ENCODE assay signal across 1 cellular context in the genomic region with DNA sequence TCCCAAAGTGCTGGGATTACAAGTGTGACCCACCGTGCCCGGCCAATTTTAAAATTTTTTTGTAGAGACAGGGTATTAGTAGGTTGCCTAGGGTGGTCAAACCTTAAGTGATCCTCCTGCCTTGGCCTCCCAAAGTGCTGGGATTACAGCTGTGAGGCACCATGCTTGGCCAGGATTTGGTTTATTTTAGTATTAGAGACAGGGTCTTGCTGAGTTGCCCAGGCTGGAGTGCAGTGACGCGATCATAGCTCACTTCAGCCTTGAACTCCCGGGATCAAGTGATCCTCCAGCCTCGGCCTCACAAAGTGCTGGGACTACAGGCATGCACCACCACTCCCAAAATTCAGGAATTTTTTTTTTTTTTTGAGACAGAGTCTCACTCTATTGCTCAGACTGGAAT.
TF ChIP-seq lines count a peak whose summit lies in the region.

No MANE protein-coding gene starts in this region.

TF ChIP-seq in WTC11, 78 proteins besides CTCF, POLR2A, EP300 and RAD21 (continued from another document):
- TF ChIP-seq, protein P1, sequence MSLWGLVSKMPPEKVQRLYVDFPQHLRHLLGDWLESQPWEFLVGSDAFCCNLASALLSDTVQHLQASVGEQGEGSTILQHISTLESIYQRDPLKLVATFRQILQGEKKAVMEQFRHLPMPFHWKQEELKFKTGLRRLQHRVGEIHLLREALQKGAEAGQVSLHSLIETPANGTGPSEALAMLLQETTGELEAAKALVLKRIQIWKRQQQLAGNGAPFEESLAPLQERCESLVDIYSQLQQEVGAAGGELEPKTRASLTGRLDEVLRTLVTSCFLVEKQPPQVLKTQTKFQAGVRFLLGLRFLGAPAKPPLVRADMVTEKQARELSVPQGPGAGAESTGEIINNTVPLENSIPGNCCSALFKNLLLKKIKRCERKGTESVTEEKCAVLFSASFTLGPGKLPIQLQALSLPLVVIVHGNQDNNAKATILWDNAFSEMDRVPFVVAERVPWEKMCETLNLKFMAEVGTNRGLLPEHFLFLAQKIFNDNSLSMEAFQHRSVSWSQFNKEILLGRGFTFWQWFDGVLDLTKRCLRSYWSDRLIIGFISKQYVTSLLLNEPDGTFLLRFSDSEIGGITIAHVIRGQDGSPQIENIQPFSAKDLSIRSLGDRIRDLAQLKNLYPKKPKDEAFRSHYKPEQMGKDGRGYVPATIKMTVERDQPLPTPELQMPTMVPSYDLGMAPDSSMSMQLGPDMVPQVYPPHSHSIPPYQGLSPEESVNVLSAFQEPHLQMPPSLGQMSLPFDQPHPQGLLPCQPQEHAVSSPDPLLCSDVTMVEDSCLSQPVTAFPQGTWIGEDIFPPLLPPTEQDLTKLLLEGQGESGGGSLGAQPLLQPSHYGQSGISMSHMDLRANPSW (CRISPR knock-in tag; conservative IDR thresholded peaks at IDR 0.05; ENCODE audit: low read depth) = no peak
- no peak for TF ChIP-seq IRF2 (CRISPR knock-in tag; IDR thresholded peaks at IDR 0.05; ENCODE audit: borderline replicate concordance, low read depth)
